ENCODE assay signal across 9 cellular contexts in genomic region chr6:32825966-32826365, GRCh38. TPM values are rescaled to one million over a fixed set of nuclear protein-coding genes. Genes with fewer than 3 reads are reported as not detected.
DNase-seq lines count a peak whose midpoint lies in the region; ATAC-seq, FAIRE-seq and TF ChIP-seq lines count a peak whose summit lies in the region.
"Had no signal": no experiment of that assay in that cellular context is flagged by ENCODE, and none has a peak within 500 bp of the region (broad histone marks: within the 10 kb centered on the region; RNA-seq: fewer than 3 reads in every experiment).

No MANE protein-coding gene starts in this region.

- no peaks in the 10 kb centered on the region for H3K23me2 ChIP-seq in H1 (ENCODE audit: low read depth, low read length)

- H3K36me3 ChIP-seq in H1 (ENCODE audit: control insufficient read depth in 2 of 4, insufficient read depth in 4 of 4, low read length in 3 of 4) (no peaks in the 10 kb centered on the region; a peak in 3 of 8 replicates), neural cell (ENCODE audit: insufficient read depth, low read length) (no peaks in the 10 kb centered on the region)

- no peaks in the 10 kb centered on the region for H3K9me2 ChIP-seq in neural cell (ENCODE audit: insufficient read depth, low read length)

- peaks cover 0 to 4% (median 0%) of the 10 kb centered on the region in 4 experiments; a peak in 1 of 7 replicates for H3K4me1 ChIP-seq in H1 (replicated peaks in 1 of 4; ENCODE audit: control insufficient read depth in 3 of 4, insufficient read depth in 4 of 4, low read length in 3 of 4)

- no peak overlapping the region for H2BK20ac ChIP-seq in H1 (ENCODE audit: low read length)

- no peaks in the 10 kb centered on the region for H3K9me3 Mint-ChIP-seq in activated naive CD4-positive, alpha-beta T cell treated with anti-CD3 and anti-CD28 coated beads, Interleukin-2, amount 50 U/mL, for 72 hours

- no peak overlapping the region for H3K56ac ChIP-seq in H1 (replicated peaks; ENCODE audit: insufficient read length, low read depth, low read length)

- H3K36me3 Mint-ChIP-seq in activated naive CD4-positive, alpha-beta T cell treated with anti-CD3 and anti-CD28 coated beads, Interleukin-2, amount 50 U/mL, for 72 hours, result peaks cover under 1 to 12% of the 10 kb centered on the region in 2 donors

- whole genome bisulfite sequencing in H1 (ENCODE audit: extremely low coverage in 1 of 2, insufficient coverage in 1 of 2, insufficient read length in 1 of 2, insufficient replicate concordance in 2 of 2, low coverage in 1 of 2, low lambda C conversion rate in 2 of 2, missing lambda C conversion rate in 1 of 2), 2 experiments, result 58% methylated on average over 2 of the region's 2 CpGs; no CpG with 5 or more reads in 1 of the 2 experiments

- no peak overlapping the region for H2BK120ac ChIP-seq in H1 (replicated peaks; ENCODE audit: low read depth, low read length)

- no peak overlapping the region for H3K23ac ChIP-seq in H1 (ENCODE audit: insufficient read length)

- CTCF ChIA-PET in H1 (lab: Charles Lee; ENCODE audit: partially characterized antibody), result interaction anchor here (0.7 to 6.8 kb wide), 23 partner anchors 12 to 395 kb away, joined by 3 to 63 read pairs (median 4); partner anchors contain the start of gene TAP2

- H3K9ac ChIP-seq in H1 (replicated peaks in 1 of 4; ENCODE audit: extremely low read depth in 1 of 4, low read depth in 3 of 4, low read length in 3 of 4) (no peak overlapping the region), neural cell (ENCODE audit: low read length) (no peak overlapping the region)

- no peak for ATAC-seq in activated naive CD4-positive, alpha-beta T cell treated with anti-CD3 and anti-CD28 coated beads, Interleukin-2, amount 50 U/mL, for 72 hours
- no peak for ATAC-seq in HG03045 (IDR thresholded peaks at IDR 0.05; ENCODE audit: unreplicated experiment)
- no peak for ATAC-seq in GM18858 (IDR thresholded peaks at IDR 0.05; ENCODE audit: unreplicated experiment)

- H3K4ac ChIP-seq in H1 (replicated peaks; ENCODE audit: insufficient read length, low read depth, low read length), result no peak overlapping the region

- no peak overlapping the region for H2BK5ac ChIP-seq in H1 (ENCODE audit: low read depth, low read length)

- TF ChIP-seq EP300 in H1 (IDR thresholded peaks at IDR 0.05; ENCODE audit: borderline replicate concordance in 1 of 2, low read depth in 2 of 2, low read length in 2 of 2) (no peak), neural cell (conservative IDR thresholded peaks at IDR 0.05; ENCODE audit: poor library complexity, severe bottlenecking) (no peak)

- H3K79me2 ChIP-seq in H1 (ENCODE audit: control insufficient read depth in 1 of 2, insufficient read depth in 2 of 2, low read length in 2 of 2) (no peaks in the 10 kb centered on the region), neural cell (replicated peaks; ENCODE audit: insufficient read depth, low read length) (no peaks in the 10 kb centered on the region)

- no peak overlapping the region for H2BK12ac ChIP-seq in H1 (ENCODE audit: low read depth, low read length)

- TF ChIP-seq CTCF in D721Med (IDR thresholded peaks at IDR 0.05; ENCODE audit: insufficient read depth, missing control alignments) (peak; percentile 32), LNCaP clone FGC (IDR thresholded peaks at IDR 0.05; ENCODE audit: control insufficient read depth, extremely low read depth, insufficient read depth) (peak; percentile 64), H1 (IDR thresholded peaks at IDR 0.05; ENCODE audit: control extremely low read depth in 1 of 3, insufficient read depth in 1 of 3, low read depth in 1 of 3, low read length in 3 of 3) (peak in 2 of 3 experiments; percentile 56 to 63; a peak in 3 of 4 replicates), neural cell (IDR thresholded peaks at IDR 0.05; ENCODE audit: poor library complexity, severe bottlenecking) (peak; percentile 47)

- no peaks in the 10 kb centered on the region for H3K79me1 ChIP-seq in H1 (ENCODE audit: low read depth, low read length)

- H3K27ac ChIP-seq in H1 (ENCODE audit: low read depth, low read length) (no peak overlapping the region), neural cell (ENCODE audit: low read length) (no peak overlapping the region)

- no peak overlapping the region for H3K18ac ChIP-seq in H1 (ENCODE audit: extremely low read depth, low read length)

- no peak overlapping the region for H2AK5ac ChIP-seq in H1 (ENCODE audit: low read depth, low read length)

- no peak overlapping the region for H3K4me2 ChIP-seq in H1 (ENCODE audit: insufficient read depth in 1 of 2, low read depth in 2 of 2, low read length in 2 of 2)
- no peak overlapping the region for H3K4me2 ChIP-seq in neural cell (ENCODE audit: low read length)

- H2BK15ac ChIP-seq in H1 (ENCODE audit: low read length), result no peak overlapping the region

- H3K4me3 ChIP-seq in LNCaP clone FGC (ENCODE audit: low read depth, low read length) (no peak overlapping the region), H1 (ENCODE audit: extremely low read depth in 1 of 4, insufficient read depth in 2 of 4, low read depth in 3 of 4, low read length in 4 of 4) (no peak overlapping the region), neural cell (ENCODE audit: low read length) (no peak overlapping the region)

- H3K9me3 ChIP-seq in H1 (ENCODE audit: insufficient read depth in 2 of 2, low read depth in 1 of 2, low read length in 1 of 2), result no peaks in the 10 kb centered on the region
- no peaks in the 10 kb centered on the region for H3K9me3 ChIP-seq in neural cell (ENCODE audit: low read length)

- peak; percentile 73 to 83 for TF ChIP-seq RAD21 in H1 (IDR thresholded peaks at IDR 0.05 in 1 of 2, conservative IDR thresholded peaks at IDR 0.05 in 1 of 2; ENCODE audit: low read depth in 2 of 2, low read length in 2 of 2)
- TF ChIP-seq RAD21 in neural cell (conservative IDR thresholded peaks at IDR 0.05), result peak; percentile 27

- H2AFZ ChIP-seq in H1 (ENCODE audit: low read length) (no peak overlapping the region), neural cell (ENCODE audit: low read depth, low read length) (no peak overlapping the region)

- H3K14ac ChIP-seq in H1 (ENCODE audit: insufficient read length), result no peak overlapping the region

- no peak for TF ChIP-seq POLR2A in H1 (IDR thresholded peaks at IDR 0.05; ENCODE audit: control extremely low read depth in 1 of 2, low read depth in 2 of 2, low read length in 2 of 2)

- DNase-seq in D721Med (ENCODE audit: insufficient read length, low spot score), result no peak
- no peak for DNase-seq in LNCaP clone FGC (ENCODE audit: low read depth)
- DNase-seq in H1 (ENCODE audit: low read depth in 1 of 2, low spot score in 2 of 2), result no peak
- DNase-seq in NCI-H446 (lab: John Stamatoyannopoulos, UW), result no peak
- no peak for DNase-seq in activated naive CD4-positive, alpha-beta T cell treated with anti-CD3 and anti-CD28 coated beads, Interleukin-2, amount 50 U/mL, for 72 hours (ENCODE audit: low spot score in 2 of 2)
- DNase-seq: stimulated activated CD4-positive, alpha-beta T cell treated with anti-CD3 and anti-CD28 coated beads, Interleukin-2, amount 100 ng/mL, for 48 hours had no signal

- POLR2A ChIA-PET in H1 (lab: Charles Lee; ENCODE audit: partially characterized antibody), result interaction anchor here (1.8 to 5.4 kb wide), 3 partner anchors 12 to 146 kb away, joined by 5 to 21 read pairs (median 13); partner anchors contain the start of gene TAP2

- H3K27ac Mint-ChIP-seq in activated naive CD4-positive, alpha-beta T cell treated with anti-CD3 and anti-CD28 coated beads, Interleukin-2, amount 50 U/mL, for 72 hours, result peak overlapping the region in 1 of 2 donors; percentile 18

- H4K20me1 ChIP-seq in H1 (replicated peaks in 1 of 2; ENCODE audit: control insufficient read depth in 1 of 2, insufficient read depth in 2 of 2, low read length in 2 of 2) (no peaks in the 10 kb centered on the region), neural cell (ENCODE audit: insufficient read depth) (no peaks in the 10 kb centered on the region)

- H4K5ac ChIP-seq in H1 (ENCODE audit: insufficient read length, low read depth, low read length), result no peak overlapping the region

- H4K91ac ChIP-seq in H1 (replicated peaks; ENCODE audit: insufficient read length, low read length), result no peak overlapping the region

- no peaks in the 10 kb centered on the region; a peak in 1 of 7 replicates for H3K27me3 ChIP-seq in H1 (replicated peaks in 1 of 4; ENCODE audit: control insufficient read depth in 3 of 4, extremely low read depth in 1 of 4, insufficient read depth in 3 of 4, low read length in 3 of 4)
- H3K27me3 ChIP-seq in neural cell (ENCODE audit: insufficient read depth, low read depth, low read length), result no peaks in the 10 kb centered on the region

- no peaks in the 10 kb centered on the region for H3F3A ChIP-seq in neural cell (ENCODE audit: insufficient read depth, low read length, poor library complexity, severe bottlenecking)

- FAIRE-seq in D721Med (lab: Jason Lieb, UNC), result no peak
- FAIRE-seq in H1 (lab: Jason Lieb, UNC), result peak; percentile 70

- no peak overlapping the region for H4K8ac ChIP-seq in H1 (ENCODE audit: extremely low read depth, insufficient read depth, low read length)

RNA-seq across cellular contexts. Expression of gene HLA-DOB, which starts 9.2 kb away (rescaled TPM):
- 0.27 TPM in 1 of 2 replicates, not detected in the other for total RNA-seq in H1 (2021; fragmentation: NEBNext Ultra II Directional; extraction: Animal tissue kit (Norgen Biotek cat#: 25700))
- polyA plus RNA-seq in H1 (2011; rRNA removed) (0.19 and 0.35 TPM in 2 replicates), neural cell (not detected in 2 replicates)
- polyA plus RNA-seq in H1 (2011; cell fraction: cytosol; rRNA removed), result 0.28 TPM
- 0.36 TPM for polyA plus RNA-seq in H1 (2011; cell fraction: nucleus; rRNA removed)
- polyA plus RNA-seq in H1 (2012, experiment 1 of 2), result 0.20 to 0.55 TPM (median 0.21 TPM) in 3 of 4 replicates, not detected in the other
- 0.37 TPM for polyA plus RNA-seq in H1 (2012, experiment 2 of 2)
- 0.26 TPM for polyA plus RNA-seq in H1 (2013, experiment 1 of 2)
- polyA plus RNA-seq in H1 (2013, experiment 2 of 2), result 0.53 TPM
- polyA minus RNA-seq in H1 (2011; rRNA and poly(A)+ RNA removed), result 0.16 and 0.46 TPM in 2 replicates
- polyA minus RNA-seq in H1 (2011; cell fraction: cytosol; rRNA and poly(A)+ RNA removed), result not detected
- 0.50 TPM for polyA minus RNA-seq in H1 (2011; cell fraction: nucleus; rRNA and poly(A)+ RNA removed)
- polyA minus RNA-seq in neural cell, result not detected in 2 replicates
- 1 to 10 TPM; 3.8 to 4.0 TPM for total RNA-seq in activated naive CD4-positive, alpha-beta T cell treated with anti-CD3 and anti-CD28 coated beads, Interleukin-2, amount 50 U/mL, for 72 hours

RNA-seq across cellular contexts. Expression of gene TAP2, which starts 12.6 kb away (rescaled TPM):
- total RNA-seq in H1 (2021; fragmentation: NEBNext Ultra II Directional; extraction: Animal tissue kit (Norgen Biotek cat#: 25700)), result 24.3 and 27.2 TPM in 2 replicates
- polyA plus RNA-seq in H1 (2011; rRNA removed) (11.3 and 19.9 TPM in 2 replicates), neural cell (1.2 and 2.3 TPM in 2 replicates)
- 16.1 TPM for polyA plus RNA-seq in H1 (2011; cell fraction: cytosol; rRNA removed)
- polyA plus RNA-seq in H1 (2011; cell fraction: nucleus; rRNA removed), result 56.5 TPM
- polyA plus RNA-seq in H1 (2012, experiment 1 of 2), result 8.4 to 30.2 TPM (median 25.2 TPM) in 4 replicates
- polyA plus RNA-seq in H1 (2012, experiment 2 of 2), result 9.2 TPM
- 11.3 TPM for polyA plus RNA-seq in H1 (2013, experiment 1 of 2)
- 13.1 TPM for polyA plus RNA-seq in H1 (2013, experiment 2 of 2)
- polyA minus RNA-seq in H1 (2011; rRNA and poly(A)+ RNA removed), result 18.7 and 33.0 TPM in 2 replicates
- polyA minus RNA-seq in H1 (2011; cell fraction: cytosol; rRNA and poly(A)+ RNA removed), result 5.8 TPM
- polyA minus RNA-seq in H1 (2011; cell fraction: nucleus; rRNA and poly(A)+ RNA removed), result 13.7 TPM
- polyA minus RNA-seq in neural cell, result 0.73 and 0.81 TPM in 2 replicates
- 100 to 1,000 TPM; 118 to 128 TPM for total RNA-seq in activated naive CD4-positive, alpha-beta T cell treated with anti-CD3 and anti-CD28 coated beads, Interleukin-2, amount 50 U/mL, for 72 hours

RNA-seq across cellular contexts. Expression of gene PSMB8, which starts 17.9 kb away (rescaled TPM):
- 18.4 and 22.0 TPM in 2 replicates for total RNA-seq in H1 (2021; fragmentation: NEBNext Ultra II Directional; extraction: Animal tissue kit (Norgen Biotek cat#: 25700))
- 26.9 and 43.0 TPM in 2 replicates for polyA plus RNA-seq in H1 (2011; rRNA removed)
- polyA plus RNA-seq in H1 (2011; cell fraction: cytosol; rRNA removed), result 33.9 TPM
- 26.7 TPM for polyA plus RNA-seq in H1 (2011; cell fraction: nucleus; rRNA removed)
- 19.4 to 42.4 TPM (median 35.3 TPM) in 4 replicates for polyA plus RNA-seq in H1 (2012, experiment 1 of 2)
- polyA plus RNA-seq in H1 (2012, experiment 2 of 2), result 39.2 TPM
- 17.7 TPM for polyA plus RNA-seq in H1 (2013, experiment 1 of 2)
- 18.9 TPM for polyA plus RNA-seq in H1 (2013, experiment 2 of 2)
- polyA minus RNA-seq in H1 (2011; rRNA and poly(A)+ RNA removed), result 11.7 and 15.3 TPM in 2 replicates
- polyA minus RNA-seq in H1 (2011; cell fraction: cytosol; rRNA and poly(A)+ RNA removed), result 7.9 TPM
- polyA minus RNA-seq in H1 (2011; cell fraction: nucleus; rRNA and poly(A)+ RNA removed), result 7.9 TPM
- 1.6 TPM in 1 of 2 replicates, not detected in the other for polyA plus RNA-seq in neural cell
- not detected in 2 replicates for polyA minus RNA-seq in neural cell
- total RNA-seq in activated naive CD4-positive, alpha-beta T cell treated with anti-CD3 and anti-CD28 coated beads, Interleukin-2, amount 50 U/mL, for 72 hours, result 100 to 1,000 TPM; 334 to 353 TPM

RNA-seq across cellular contexts. Expression of gene TAP1, which starts 27.5 kb away (rescaled TPM):
- 16.8 TPM in 2 replicates for total RNA-seq in H1 (2021; fragmentation: NEBNext Ultra II Directional; extraction: Animal tissue kit (Norgen Biotek cat#: 25700))
- polyA plus RNA-seq in H1 (2011; rRNA removed) (20.1 and 22.0 TPM in 2 replicates), neural cell (not detected in 2 replicates)
- polyA plus RNA-seq in H1 (2011; cell fraction: cytosol; rRNA removed), result 21.6 TPM
- polyA plus RNA-seq in H1 (2011; cell fraction: nucleus; rRNA removed), result 35.5 TPM
- polyA plus RNA-seq in H1 (2012, experiment 1 of 2), result 21.4 to 30.6 TPM (median 29.9 TPM) in 4 replicates
- polyA plus RNA-seq in H1 (2012, experiment 2 of 2), result 30.6 TPM
- 13.5 TPM for polyA plus RNA-seq in H1 (2013, experiment 1 of 2)
- 13.6 TPM for polyA plus RNA-seq in H1 (2013, experiment 2 of 2)
- polyA minus RNA-seq in H1 (2011; rRNA and poly(A)+ RNA removed), result 30.3 and 33.8 TPM in 2 replicates
- polyA minus RNA-seq in H1 (2011; cell fraction: cytosol; rRNA and poly(A)+ RNA removed), result 12.2 TPM
- 9.6 TPM for polyA minus RNA-seq in H1 (2011; cell fraction: nucleus; rRNA and poly(A)+ RNA removed)
- polyA minus RNA-seq in neural cell, result not detected in 2 replicates
- total RNA-seq in activated naive CD4-positive, alpha-beta T cell treated with anti-CD3 and anti-CD28 coated beads, Interleukin-2, amount 50 U/mL, for 72 hours, result 100 to 1,000 TPM; 234 to 319 TPM

RNA-seq across cellular contexts. Expression of gene PSMB9, which starts 28.0 kb away (rescaled TPM):
- total RNA-seq in H1 (2021; fragmentation: NEBNext Ultra II Directional; extraction: Animal tissue kit (Norgen Biotek cat#: 25700)), result 2.9 and 4.5 TPM in 2 replicates
- polyA plus RNA-seq in H1 (2011; rRNA removed) (12.5 and 22.8 TPM in 2 replicates), neural cell (not detected in 2 replicates)
- polyA plus RNA-seq in H1 (2011; cell fraction: cytosol; rRNA removed), result 11.0 TPM
- polyA plus RNA-seq in H1 (2011; cell fraction: nucleus; rRNA removed), result 9.4 TPM
- 2.0 to 13.4 TPM (median 8.9 TPM) in 4 replicates for polyA plus RNA-seq in H1 (2012, experiment 1 of 2)
- 9.9 TPM for polyA plus RNA-seq in H1 (2012, experiment 2 of 2)
- 1.3 TPM for polyA plus RNA-seq in H1 (2013, experiment 1 of 2)
- 1.6 TPM for polyA plus RNA-seq in H1 (2013, experiment 2 of 2)
- polyA minus RNA-seq in H1 (2011; rRNA and poly(A)+ RNA removed), result 2.1 and 8.2 TPM in 2 replicates
- polyA minus RNA-seq in H1 (2011; cell fraction: cytosol; rRNA and poly(A)+ RNA removed), result 3.7 TPM
- polyA minus RNA-seq in H1 (2011; cell fraction: nucleus; rRNA and poly(A)+ RNA removed), result not detected
- not detected in 2 replicates for polyA minus RNA-seq in neural cell
- total RNA-seq in activated naive CD4-positive, alpha-beta T cell treated with anti-CD3 and anti-CD28 coated beads, Interleukin-2, amount 50 U/mL, for 72 hours, result 100 to 1,000 TPM; 202 to 262 TPM

Comparison
In these comparisons a context has a peak if more than half of its experiments do, and no peak if none do; other contexts are left out.
1. RNA of gene PSMB8, which starts 17.9 kb away (total RNA-seq): 334 to 353 TPM in activated naive CD4-positive, alpha-beta T cell treated with anti-CD3 and anti-CD28 coated beads, Interleukin-2, amount 50 U/mL, for 72 hours; 18.4 to 22.0 TPM in H1; every median in the first group is over 10 times any median in the second.
2. Peak in every context shown above with its lines, with median percentiles within 50 percentile points of each other: CTCF ChIP-seq.